Comparison of ENCODE assay signal across 20 cellular contexts in genomic region chr16:30665830-30666190, GRCh38.
"Had no signal": no experiment of that assay in that cellular context is flagged by ENCODE, and none has a peak within 500 bp of the region (broad histone marks: within the 10 kb centered on the region; RNA-seq: fewer than 3 reads in every experiment).

No MANE protein-coding gene starts in this region.

- DNase-seq: activated CD8-positive, alpha-beta T cell treated with anti-CD3 and anti-CD28 coated beads for 36 hours; activated T-cell treated with anti-CD3 and anti-CD28 coated beads, Interleukin-2, amount 50 U/mL, for 4 hours; amniotic stem cell; dorsolateral prefrontal cortex; endodermal cell; erythroblast; gastrocnemius medialis; head of caudate nucleus; kidney; midbrain; nucleus accumbens; spleen; stimulated activated naive CD8-positive, alpha-beta T cell treated with anti-CD3 and anti-CD28 coated beads, Interleukin-15, Interleukin-2, amounts not matched to agents 100 U/mL and 50 U/mL, for 24 hours; substantia nigra; tibial artery had no signal

- H3K9me3 ChIP-seq: gastrocnemius medialis, spleen, tibial artery had no signal

- H3K27me3 ChIP-seq: cardiac muscle cell, dorsolateral prefrontal cortex, gastrocnemius medialis, spleen, tibial artery had no signal

- H3K4me3 ChIP-seq: cardiac muscle cell, dorsolateral prefrontal cortex, gastrocnemius medialis, lung, spleen, tibial artery had no signal

- ATAC-seq: activated CD8-positive, alpha-beta T cell treated with anti-CD3 and anti-CD28 coated beads for 36 hours; activated T-cell treated with anti-CD3 and anti-CD28 coated beads, Interleukin-2, amount 50 U/mL, for 4 hours; gastrocnemius medialis; left lobe of liver; stimulated activated naive CD8-positive, alpha-beta T cell treated with anti-CD3 and anti-CD28 coated beads, Interleukin-15, Interleukin-2, amounts not matched to agents 100 U/mL and 50 U/mL, for 24 hours had no signal

- H3K27ac Mint-ChIP-seq: activated CD8-positive, alpha-beta T cell treated with anti-CD3 and anti-CD28 coated beads for 36 hours; endodermal cell; nephron had no signal

- H3K9me3 Mint-ChIP-seq: activated CD8-positive, alpha-beta T cell treated with anti-CD3 and anti-CD28 coated beads for 36 hours; activated naive CD4-positive, alpha-beta T cell treated with anti-CD3 and anti-CD28 coated beads, Interleukin-2, amount 50 U/mL, for 24 hours; activated T-cell treated with anti-CD3 and anti-CD28 coated beads, Interleukin-2, amount 50 U/mL, for 4 hours; endodermal cell; nephron had no signal

- H3K4me3 Mint-ChIP-seq: activated CD8-positive, alpha-beta T cell treated with anti-CD3 and anti-CD28 coated beads for 36 hours; activated T-cell treated with anti-CD3 and anti-CD28 coated beads, Interleukin-2, amount 50 U/mL, for 4 hours; endodermal cell; nephron had no signal

- H3K27me3 Mint-ChIP-seq: activated CD8-positive, alpha-beta T cell treated with anti-CD3 and anti-CD28 coated beads for 36 hours; activated naive CD4-positive, alpha-beta T cell treated with anti-CD3 and anti-CD28 coated beads, Interleukin-2, amount 50 U/mL, for 24 hours had no signal

- H3K27ac ChIP-seq: cardiac muscle cell, dorsolateral prefrontal cortex, gastrocnemius medialis, tibial artery had no signal
